Comparison of ENCODE assay signal across 10 cellular contexts in genomic region chr3:47019201-47019600, GRCh38. TPM values are rescaled to one million over a fixed set of nuclear protein-coding genes. Genes with fewer than 3 reads are reported as not detected.
DNase-seq lines count a peak whose midpoint lies in the region; ATAC-seq and TF ChIP-seq lines count a peak whose summit lies in the region.
"Had no signal": no experiment of that assay in that cellular context is flagged by ENCODE, and none has a peak within 500 bp of the region (broad histone marks: within the 10 kb centered on the region; RNA-seq: fewer than 3 reads in every experiment).

No MANE protein-coding gene starts in this region.

- peak overlapping the region; percentile 5 for H3K27ac Mint-ChIP-seq in activated B cell treated with CpG ODN at 0.5 μM for 24 hours

- no peaks in the 10 kb centered on the region for H3K27me3 Mint-ChIP-seq in activated B cell treated with CpG ODN at 0.5 μM for 24 hours

- no peak for DNase-seq in activated B cell treated with CpG ODN at 0.5 μM for 24 hours
- DNase-seq in HEK293T (ENCODE audit: extremely low spot score), result no peak
- DNase-seq in NCI-H1930 (lab: John Stamatoyannopoulos, UW), result no peak
- DNase-seq in pons (ENCODE audit: low spot score), result no peak
- DNase-seq: NCI-H1694, SK-N-SH had no signal

- H3K27me3 ChIP-seq in neutrophil, result no peaks in the 10 kb centered on the region
- H3K27me3 ChIP-seq: vagina had no signal

- H3K4me3 Mint-ChIP-seq in activated B cell treated with CpG ODN at 0.5 μM for 24 hours, result no peak overlapping the region

- H3K27ac ChIP-seq in neutrophil, result peak overlapping the region; percentile 75
- H3K27ac ChIP-seq: vagina had no signal

- H3K36me3 ChIP-seq in neutrophil, result peaks cover 37% of the 10 kb centered on the region

- H3K4me1 Mint-ChIP-seq in activated B cell treated with CpG ODN at 0.5 μM for 24 hours, result peaks cover 39% of the 10 kb centered on the region

- H3K4me1 ChIP-seq in neutrophil (ENCODE audit: control insufficient read depth in 1 of 2, insufficient read depth in 1 of 2, low read depth in 1 of 2, low read length in 1 of 2), result peaks cover 25% of the 10 kb centered on the region in 2 experiments

- H3K4me3 ChIP-seq in neutrophil (ENCODE audit: low read depth in 1 of 2, low read length in 1 of 2), result no peak overlapping the region
- H3K4me3 ChIP-seq: vagina had no signal

- no peaks in the 10 kb centered on the region for H3K9me3 ChIP-seq in neutrophil
- H3K9me3 ChIP-seq: SK-N-SH, vagina had no signal

- peaks cover 59% of the 10 kb centered on the region for H3K36me3 Mint-ChIP-seq in activated B cell treated with CpG ODN at 0.5 μM for 24 hours (ENCODE audit: low read depth)

- ATAC-seq in GM18498 (IDR thresholded peaks at IDR 0.05; ENCODE audit: unreplicated experiment), result peak; percentile 50
- ATAC-seq in GM21786 (IDR thresholded peaks at IDR 0.05; ENCODE audit: unreplicated experiment), result peak; percentile 59
- peak; percentile 47 for ATAC-seq in activated B cell treated with CpG ODN at 0.5 μM for 24 hours (ENCODE audit: low read depth)

- TF ChIP-seq CTCF in activated B cell treated with CpG ODN at 0.5 μM for 24 hours (IDR thresholded peaks at IDR 0.05) (no peak), neutrophil (IDR thresholded peaks at IDR 0.05) (no peak)

- intact Hi-C loops in activated B cell treated with CpG ODN at 0.5 μM for 24 hours (cut with micrococcal nuclease), result loop anchor here (10.0 kb wide), 1 partner anchor 306 kb away; no protein-coding TSS in a partner anchor

- no peaks in the 10 kb centered on the region for H3K9me3 Mint-ChIP-seq in activated B cell treated with CpG ODN at 0.5 μM for 24 hours

- POLR2A ChIA-PET in activated B cell treated with CpG ODN at 0.5 μM for 24 hours (lab: Charles Lee) (interaction anchor here (0.8 to 2.6 kb wide), 3 partner anchors 10 to 39 kb away, joined by 3 to 7 read pairs (median 5); partner anchors contain the start of gene NBEAL2), HEK293T (lab: Yijun Ruan, JAX) (interaction anchor here (1.9 kb wide), 1 partner anchor 10 kb away, joined by 7 read pairs; no protein-coding TSS in a partner anchor)

- CTCF ChIA-PET in activated B cell treated with CpG ODN at 0.5 μM for 24 hours (lab: Charles Lee), result interaction anchor here (1.2 kb wide), 1 partner anchor 9 kb away, joined by 3 read pairs; no protein-coding TSS in a partner anchor
- CTCF ChIA-PET in HEK293T (lab: Yijun Ruan, JAX), result no interaction called here

TF ChIP-seq in HEK293T, 16 proteins besides CTCF, POLR2A, EP300 and RAD21:
- no peak for TF ChIP-seq SUZ12 (IDR thresholded peaks at IDR 0.05)
- TF ChIP-seq FOXK2 (IDR thresholded peaks at IDR 0.05), result no peak
- no peak for TF ChIP-seq NFRKB (IDR thresholded peaks at IDR 0.05)
- no peak for TF ChIP-seq ARNT (IDR thresholded peaks at IDR 0.05)
- no peak for TF ChIP-seq FOXA1 (IDR thresholded peaks at IDR 0.05)
- TF ChIP-seq TARDBP (IDR thresholded peaks at IDR 0.05), result no peak
- TF ChIP-seq SP1 (IDR thresholded peaks at IDR 0.05), result no peak
- no peak for TF ChIP-seq ELF4 (IDR thresholded peaks at IDR 0.05)
- TF ChIP-seq PKNOX1 (IDR thresholded peaks at IDR 0.05), result no peak
- no peak for TF ChIP-seq CTBP1 (IDR thresholded peaks at IDR 0.05; ENCODE audit: borderline replicate concordance)
- TF ChIP-seq HDGF (IDR thresholded peaks at IDR 0.05; ENCODE audit: borderline replicate concordance), result no peak
- no peak for TF ChIP-seq ZNF384 (IDR thresholded peaks at IDR 0.05)
- no peak for TF ChIP-seq BHLHE40 (IDR thresholded peaks at IDR 0.05; ENCODE audit: borderline replicate concordance)
- no peak for TF ChIP-seq FOXM1 (IDR thresholded peaks at IDR 0.05; ENCODE audit: borderline replicate concordance)
- TF ChIP-seq L3MBTL2 (conservative IDR thresholded peaks at IDR 0.05), result no peak
- TF ChIP-seq LEF1 (IDR thresholded peaks at IDR 0.05; ENCODE audit: borderline replicate concordance), result no peak

RNA-seq across cellular contexts. Expression of gene NBEAL2, which starts 39.7 kb away (rescaled TPM):
- 79.8 and 98.6 TPM in 2 replicates for total RNA-seq in activated B cell treated with CpG ODN at 0.5 μM for 24 hours

RNA-seq across cellular contexts. Expression of gene CCDC12, which starts 42.7 kb away (rescaled TPM):
- 93.8 and 98.4 TPM in 2 replicates for total RNA-seq in activated B cell treated with CpG ODN at 0.5 μM for 24 hours
